ENCODE assay signal across 8 cellular contexts in the genomic region with DNA sequence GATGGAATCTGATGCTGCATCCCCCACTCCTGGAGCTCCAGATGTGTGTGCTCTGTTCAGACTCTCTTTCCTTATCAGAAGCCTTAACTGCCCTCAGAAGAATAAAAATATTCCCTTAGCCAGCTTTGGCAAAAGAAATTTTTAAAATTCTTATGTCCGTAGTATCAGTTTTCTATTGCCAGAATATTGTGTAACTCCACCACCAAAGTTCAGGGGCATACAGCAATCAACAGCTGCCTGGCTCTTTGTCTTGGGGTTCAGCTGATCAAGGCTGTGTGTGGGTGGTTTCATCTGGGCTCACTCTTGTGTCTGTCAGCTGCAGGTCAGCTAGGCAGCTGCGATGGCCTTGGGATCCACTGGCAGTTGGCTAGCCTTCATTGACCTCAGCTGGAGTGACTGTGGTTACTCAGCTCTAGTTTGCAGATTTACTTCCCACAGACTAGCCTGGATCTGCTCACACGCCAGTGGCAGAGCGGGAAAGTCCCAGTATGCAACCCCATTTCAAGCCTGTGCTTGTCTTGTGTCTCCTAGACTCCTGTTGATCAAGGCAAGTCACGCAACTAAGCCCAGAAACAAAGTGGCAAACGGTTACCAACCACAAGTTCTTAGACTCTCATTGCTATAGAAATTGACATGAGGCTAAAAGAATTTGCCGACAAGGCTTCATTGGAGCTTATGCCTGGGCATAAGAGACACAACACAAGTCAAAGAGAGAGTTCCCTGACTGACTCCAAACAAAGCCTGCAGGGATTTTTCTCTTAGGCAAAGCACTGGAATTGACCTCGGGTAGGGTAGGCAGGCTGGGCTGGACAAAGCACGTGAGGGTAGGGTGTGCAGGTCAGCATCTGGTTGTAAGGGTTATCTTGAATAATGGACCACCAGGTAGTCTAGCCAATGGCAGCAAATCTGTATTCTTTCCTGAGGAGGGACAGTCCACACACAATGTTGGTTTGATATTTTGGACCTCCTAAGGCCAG. TPM values are rescaled to one million over a fixed set of nuclear protein-coding genes. Genes with fewer than 3 reads are reported as not detected.
DNase-seq lines count a peak whose midpoint lies in the region; ATAC-seq and TF ChIP-seq lines count a peak whose summit lies in the region.

No MANE protein-coding gene starts in this region.

- H3K36me3 Mint-ChIP-seq in activated CD8-positive, alpha-beta T cell treated with anti-CD3 and anti-CD28 coated beads for 36 hours (ENCODE audit: low read depth), result peaks cover 50% of the 10 kb centered on the region

- H3K9ac ChIP-seq in skeletal muscle satellite cell (ENCODE audit: low read depth, low read length), result peak overlapping the region; percentile 63

- H3K4me3 Mint-ChIP-seq in activated CD8-positive, alpha-beta T cell treated with anti-CD3 and anti-CD28 coated beads for 36 hours, result no peak overlapping the region

- no peaks in the 10 kb centered on the region for H3K9me3 Mint-ChIP-seq in activated CD8-positive, alpha-beta T cell treated with anti-CD3 and anti-CD28 coated beads for 36 hours

- intact Hi-C loops in activated CD8-positive, alpha-beta T cell treated with anti-CD3 and anti-CD28 coated beads for 36 hours (cut with micrococcal nuclease), result no loop called here
- intact Hi-C loops in heart right ventricle (cut with DNase I), result loop anchor here in 1 of 10 donors (5.0 kb wide), 1 partner anchor 37 kb away; a partner anchor contains a TSS

- 82 to 89% methylated on average over 9 of the region's 9 CpGs for WGBS in heart right ventricle, 2 donors

- POLR2A ChIA-PET in activated CD8-positive, alpha-beta T cell treated with anti-CD3 and anti-CD28 coated beads for 36 hours (lab: Charles Lee), result interaction anchor here (1.2 to 3.2 kb wide), 7 partner anchors 7 to 36 kb away, joined by 3 to 13 read pairs (median 4); a partner anchor contains a TSS

- DNase-seq in activated CD8-positive, alpha-beta T cell treated with anti-CD3 and anti-CD28 coated beads for 36 hours, result no peak
- DNase-seq in heart right ventricle, result peak; percentile 39 to 44
- DNase-seq in NCI-H2107 (lab: John Stamatoyannopoulos, UW), result no peak
- no peak for DNase-seq in activated CD4-positive, alpha-beta T cell treated with anti-CD3 and anti-CD28 coated beads, Interleukin-2, amount 50 U/mL, for 48 hours
- DNase-seq in central memory CD4-positive, alpha-beta T cell, result no peak

- H3K4me1 Mint-ChIP-seq in activated CD8-positive, alpha-beta T cell treated with anti-CD3 and anti-CD28 coated beads for 36 hours (ENCODE audit: low read depth), result peaks cover 15% of the 10 kb centered on the region

- peak overlapping the region; percentile 63 for H3K27ac Mint-ChIP-seq in activated CD8-positive, alpha-beta T cell treated with anti-CD3 and anti-CD28 coated beads for 36 hours

- no peaks in the 10 kb centered on the region for H3K27me3 ChIP-seq in heart right ventricle
- H3K27me3 ChIP-seq in skeletal muscle satellite cell (ENCODE audit: control insufficient read depth, insufficient read depth, low read length), result no peaks in the 10 kb centered on the region

- peak overlapping the region; percentile 31 for H3K4me2 ChIP-seq in skeletal muscle satellite cell (ENCODE audit: low read length)

- H3K36me3 ChIP-seq in heart right ventricle (peaks cover 0 to 81% (median 40%) of the 10 kb centered on the region in 9 donors), skeletal muscle satellite cell (ENCODE audit: insufficient read depth, low read length) (peaks cover 44% of the 10 kb centered on the region)

- H3K4me1 ChIP-seq in heart right ventricle (peaks cover 0 to 12% (median 0%) of the 10 kb centered on the region in 9 donors), skeletal muscle satellite cell (ENCODE audit: control insufficient read depth, insufficient read depth, low read length) (peaks cover 45% of the 10 kb centered on the region)

- H3K4me3 ChIP-seq in heart right ventricle (no peak overlapping the region), skeletal muscle satellite cell (ENCODE audit: low read length) (peak overlapping the region; percentile 0)

- H3K9me3 ChIP-seq in heart right ventricle (no peaks in the 10 kb centered on the region), skeletal muscle satellite cell (replicated peaks; ENCODE audit: low read length) (no peaks in the 10 kb centered on the region)

- ATAC-seq in GM18511 (IDR thresholded peaks at IDR 0.05; ENCODE audit: unreplicated experiment) (peak; percentile 72), heart right ventricle (peak; percentile 68 to 93 (median 81)), HG03097 (IDR thresholded peaks at IDR 0.05; ENCODE audit: low FRiP score, unreplicated experiment) (no peak)
- peak; percentile 13 for ATAC-seq in activated CD8-positive, alpha-beta T cell treated with anti-CD3 and anti-CD28 coated beads for 36 hours

- no peaks in the 10 kb centered on the region for H3K27me3 Mint-ChIP-seq in activated CD8-positive, alpha-beta T cell treated with anti-CD3 and anti-CD28 coated beads for 36 hours

- no peak for TF ChIP-seq CTCF in activated CD8-positive, alpha-beta T cell treated with anti-CD3 and anti-CD28 coated beads for 36 hours (IDR thresholded peaks at IDR 0.05)
- no peak for TF ChIP-seq CTCF in heart right ventricle (IDR thresholded peaks at IDR 0.05)

- CTCF ChIA-PET in activated CD8-positive, alpha-beta T cell treated with anti-CD3 and anti-CD28 coated beads for 36 hours (lab: Charles Lee), result interaction anchor here (0.7 to 2.7 kb wide), 6 partner anchors 9 to 66 kb away, joined by 3 to 24 read pairs (median 3); no protein-coding TSS in a partner anchor

- peak overlapping the region in 3 of 10 donors; percentile 27 to 49 (median 37) for H3K27ac ChIP-seq in heart right ventricle

RNA-seq across cellular contexts. Expression of a gene that starts 7.5 kb away (rescaled TPM):
- total RNA-seq in activated CD8-positive, alpha-beta T cell treated with anti-CD3 and anti-CD28 coated beads for 36 hours, result 10 to 100 TPM; 38.6 to 47.0 TPM
- 10 to 100 TPM; 14.4 to 25.9 (median 17.6) TPM for total RNA-seq in heart right ventricle
- polyA plus RNA-seq in heart right ventricle, result 10 to 100 TPM; 28.0 to 35.3 TPM
- total RNA-seq in skeletal muscle satellite cell (2012; rRNA removed), result 19.4 and 20.5 TPM in 2 replicates

RNA-seq across cellular contexts. Expression of a gene that starts 8.0 kb away (rescaled TPM):
- total RNA-seq in activated CD8-positive, alpha-beta T cell treated with anti-CD3 and anti-CD28 coated beads for 36 hours, result 10 to 100 TPM; 32.4 to 33.5 TPM
- total RNA-seq in heart right ventricle, result 10 to 100 TPM in 5 of 10 donors, 1 to 10 TPM in 5; 6.0 to 18.6 (median 9.7) TPM
- polyA plus RNA-seq in heart right ventricle, result 10 to 100 TPM; 10.5 to 11.8 TPM
- total RNA-seq in skeletal muscle satellite cell (2012; rRNA removed), result 26.0 and 27.1 TPM in 2 replicates

RNA-seq across cellular contexts. Expression of a gene that starts 22.7 kb away (rescaled TPM):
- total RNA-seq in activated CD8-positive, alpha-beta T cell treated with anti-CD3 and anti-CD28 coated beads for 36 hours, result 1 to 10 TPM; 8.6 to 9.3 TPM
- 1 to 10 TPM; 2.9 to 6.8 (median 4.1) TPM for total RNA-seq in heart right ventricle
- polyA plus RNA-seq in heart right ventricle, result 1 to 10 TPM; 6.3 to 8.3 TPM
- total RNA-seq in skeletal muscle satellite cell (2012; rRNA removed), result 6.3 and 9.1 TPM in 2 replicates

RNA-seq across cellular contexts. Expression of a gene that starts 36.6 kb away (rescaled TPM):
- 10 to 100 TPM; 79.1 to 86.3 TPM for total RNA-seq in activated CD8-positive, alpha-beta T cell treated with anti-CD3 and anti-CD28 coated beads for 36 hours
- total RNA-seq in heart right ventricle, result 10 to 100 TPM; 13.9 to 26.1 (median 20.9) TPM
- 10 to 100 TPM; 11.8 to 12.1 TPM for polyA plus RNA-seq in heart right ventricle
- total RNA-seq in skeletal muscle satellite cell (2012; rRNA removed), result 19.4 and 22.8 TPM in 2 replicates

RNA-seq across cellular contexts. Expression of a gene that starts 36.8 kb away (rescaled TPM):
- total RNA-seq in activated CD8-positive, alpha-beta T cell treated with anti-CD3 and anti-CD28 coated beads for 36 hours, result 100 to 1,000 TPM; 269 to 270 TPM
- 100 to 1,000 TPM; 101 to 147 (median 129) TPM for total RNA-seq in heart right ventricle
- polyA plus RNA-seq in heart right ventricle, result 100 to 1,000 TPM in 1 of 2 donors, 10 to 100 TPM in 1; 59.0 to 147 TPM
- 176 and 187 TPM in 2 replicates for total RNA-seq in skeletal muscle satellite cell (2012; rRNA removed)

Comparison
In these comparisons a context has a peak if more than half of its experiments do, and no peak if none do; other contexts are left out.
1. DNase-seq: peak in heart right ventricle (2 of 2); none in activated CD8-positive, alpha-beta T cell treated with anti-CD3 and anti-CD28 coated beads for 36 hours (single experiment), NCI-H2107 (single experiment), activated CD4-positive, alpha-beta T cell treated with anti-CD3 and anti-CD28 coated beads, Interleukin-2, amount 50 U/mL, for 48 hours (0 of 2) and central memory CD4-positive, alpha-beta T cell (single experiment).